In the genomic region with DNA sequence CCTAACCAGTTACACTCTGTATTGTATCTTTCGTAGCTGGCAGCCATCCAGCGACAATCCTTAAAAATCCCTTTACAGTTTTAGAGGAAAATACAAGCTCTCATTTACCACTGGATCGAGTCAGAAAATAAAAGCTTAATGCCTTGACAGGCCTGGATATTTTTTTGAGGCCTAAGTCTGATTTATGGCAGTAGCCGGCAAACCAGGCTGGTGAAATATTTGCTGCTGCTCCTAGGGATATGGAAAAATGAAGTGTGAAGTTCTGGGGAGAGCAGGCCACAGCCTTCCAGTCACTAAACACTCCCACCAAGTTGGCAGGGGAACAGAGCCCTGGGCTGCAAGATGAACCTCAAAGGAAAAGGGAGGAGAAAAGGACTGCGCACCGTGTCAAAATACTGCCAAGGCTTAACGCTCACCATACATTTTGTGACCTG, we compare ENCODE assay signal across 12 cellular contexts.
DNase-seq lines count a peak whose midpoint lies in the region; ATAC-seq and TF ChIP-seq lines count a peak whose summit lies in the region.
"Had no signal": no experiment of that assay in that cellular context is flagged by ENCODE, and none has a peak within 500 bp of the region (broad histone marks: within the 10 kb centered on the region; RNA-seq: fewer than 3 reads in every experiment).

No MANE protein-coding gene starts in this region.

- H3K36me3 ChIP-seq in gastroesophageal sphincter (no peaks in the 10 kb centered on the region), stomach smooth muscle (ENCODE audit: control insufficient read depth in 2 of 2, insufficient read depth in 2 of 2, low read length in 2 of 2) (no peaks in the 10 kb centered on the region)
- H3K36me3 ChIP-seq: colonic mucosa, neutrophil had no signal

- H3K27ac ChIP-seq in gastroesophageal sphincter (peak overlapping the region in 3 of 4 donors; percentile 15 to 46 (median 36)), stomach smooth muscle (ENCODE audit: low read length) (peak overlapping the region; percentile 41)
- H3K27ac ChIP-seq: colonic mucosa, neutrophil had no signal

- no peak for TF ChIP-seq EP300 in gastroesophageal sphincter (IDR thresholded peaks at IDR 0.05)

- no peaks in the 10 kb centered on the region for H3K9me3 ChIP-seq in gastroesophageal sphincter
- no peaks in the 10 kb centered on the region for H3K9me3 ChIP-seq in stomach smooth muscle (ENCODE audit: control insufficient read depth in 2 of 2, low read length in 2 of 2)
- H3K9me3 ChIP-seq: colonic mucosa, neutrophil had no signal

- H3K4me1 Mint-ChIP-seq in activated CD4-positive, alpha-beta memory T cell treated with anti-CD3 and anti-CD28 coated beads for 36 hours (ENCODE audit: low read depth): peaks cover 94% of the 10 kb centered on the region
- peaks cover 72 to 92% (median 74%) of the 10 kb centered on the region in 3 donors for H3K4me1 Mint-ChIP-seq in T-cell

- peaks cover 2% of the 10 kb centered on the region for H3K36me3 Mint-ChIP-seq in activated CD4-positive, alpha-beta memory T cell treated with anti-CD3 and anti-CD28 coated beads for 36 hours
- no peaks in the 10 kb centered on the region for H3K36me3 Mint-ChIP-seq in T-cell

- no peak for TF ChIP-seq CTCF in gastroesophageal sphincter (IDR thresholded peaks at IDR 0.05)

- H3K4me3 ChIP-seq in gastroesophageal sphincter (no peak overlapping the region), stomach smooth muscle (ENCODE audit: low read length in 2 of 2) (no peak overlapping the region)
- H3K4me3 ChIP-seq: colonic mucosa had no signal

- POLR2A ChIA-PET in HEK293T (lab: Yijun Ruan, JAX) (no interaction called here), T-cell (lab: Charles Lee) (interaction anchor here (0.5 to 0.6 kb wide), 2 partner anchors 61 to 192 kb away, joined by 3 read pairs; no protein-coding TSS in a partner anchor)
- POLR2A ChIA-PET in activated CD4-positive, alpha-beta memory T cell treated with anti-CD3 and anti-CD28 coated beads for 36 hours (lab: Charles Lee): no interaction called here

- H3K4me1 ChIP-seq in gastroesophageal sphincter (peaks cover 0 to 22% (median 12%) of the 10 kb centered on the region in 3 donors), stomach smooth muscle (ENCODE audit: control insufficient read depth, insufficient read depth, low read length) (peaks cover 12% of the 10 kb centered on the region)
- H3K4me1 ChIP-seq: colonic mucosa had no signal

- no peaks in the 10 kb centered on the region for H3K27me3 Mint-ChIP-seq in activated CD4-positive, alpha-beta memory T cell treated with anti-CD3 and anti-CD28 coated beads for 36 hours
- no peaks in the 10 kb centered on the region for H3K27me3 Mint-ChIP-seq in T-cell
- H3K27me3 Mint-ChIP-seq: activated CD8-positive, alpha-beta memory T cell treated with anti-CD3 and anti-CD28 coated beads, Interleukin-2, amount 10 ng/mL, durations not matched to agents 7 days and 5 days had no signal

- ATAC-seq in gastroesophageal sphincter (no peak), T-cell (replicated peaks in 1 of 4) (no peak)
- ATAC-seq: activated CD8-positive, alpha-beta memory T cell treated with anti-CD3 and anti-CD28 coated beads, Interleukin-2, amount 10 ng/mL, durations not matched to agents 7 days and 5 days; Right ventricle myocardium inferior had no signal

- no peak for TF ChIP-seq POLR2A in gastroesophageal sphincter (IDR thresholded peaks at IDR 0.05)

- no peaks in the 10 kb centered on the region for H3K9me3 Mint-ChIP-seq in activated CD4-positive, alpha-beta memory T cell treated with anti-CD3 and anti-CD28 coated beads for 36 hours
- no peaks in the 10 kb centered on the region for H3K9me3 Mint-ChIP-seq in T-cell

- no peak overlapping the region for H3K4me3 Mint-ChIP-seq in activated CD4-positive, alpha-beta memory T cell treated with anti-CD3 and anti-CD28 coated beads for 36 hours
- no peak overlapping the region for H3K4me3 Mint-ChIP-seq in T-cell
- H3K4me3 Mint-ChIP-seq: activated CD8-positive, alpha-beta memory T cell treated with anti-CD3 and anti-CD28 coated beads, Interleukin-2, amount 10 ng/mL, durations not matched to agents 7 days and 5 days had no signal

- intact Hi-C loops in activated CD4-positive, alpha-beta memory T cell treated with anti-CD3 and anti-CD28 coated beads for 36 hours (cut with micrococcal nuclease): loop anchor here (1.0 to 10.0 kb wide), 4 partner anchors 34 to 426 kb away; no protein-coding TSS in a partner anchor

- H3K27ac Mint-ChIP-seq in activated CD4-positive, alpha-beta memory T cell treated with anti-CD3 and anti-CD28 coated beads for 36 hours: peak overlapping the region; percentile 53
- H3K27ac Mint-ChIP-seq in T-cell: peak overlapping the region in 1 of 2 donors; percentile 8

- H3K9ac ChIP-seq in stomach smooth muscle (ENCODE audit: low read length in 2 of 2): peak overlapping the region; percentile 57 to 58

- DNase-seq in HEK293T (ENCODE audit: extremely low spot score): peak; percentile 23
- no peak for DNase-seq in activated CD4-positive, alpha-beta memory T cell treated with anti-CD3 and anti-CD28 coated beads for 36 hours
- DNase-seq in RKO (ENCODE audit: low spot score): no peak
- DNase-seq in T-cell: no peak
- DNase-seq in NCI-H1694 treated with DMSO at 0.1 percent for 48 hours (lab: John Stamatoyannopoulos, UW): no peak
- DNase-seq: activated CD8-positive, alpha-beta memory T cell treated with anti-CD3 and anti-CD28 coated beads, Interleukin-2, amount 10 ng/mL, durations not matched to agents 7 days and 5 days; colonic mucosa; NCI-H2081 treated with DMSO at 0.1 percent for 48 hours had no signal

- H3K27me3 ChIP-seq in gastroesophageal sphincter (peaks cover 10% of the 10 kb centered on the region), stomach smooth muscle (ENCODE audit: control insufficient read depth in 1 of 2, insufficient read depth in 2 of 2, low read length in 2 of 2) (no peaks in the 10 kb centered on the region)
- H3K27me3 ChIP-seq: colonic mucosa, neutrophil had no signal

- CTCF ChIA-PET in HEK293T (lab: Yijun Ruan, JAX): interaction anchor here (0.7 kb wide), 1 partner anchor 46 kb away, joined by 3 read pairs; no protein-coding TSS in a partner anchor
- CTCF ChIA-PET in activated CD4-positive, alpha-beta memory T cell treated with anti-CD3 and anti-CD28 coated beads for 36 hours (lab: Charles Lee): interaction anchor here (1.8 kb wide), 1 partner anchor 332 kb away, joined by 4 read pairs; no protein-coding TSS in a partner anchor
- CTCF ChIA-PET in T-cell (lab: Charles Lee): interaction anchor here in 1 of 2 donors (0.7 kb wide), 1 partner anchor 486 kb away, joined by 3 read pairs; no protein-coding TSS in a partner anchor

- WGBS in gastroesophageal sphincter (ENCODE audit: low coverage in 1 of 2), 2 donors: 19 to 23% methylated on average over 5 to 7 of the region's 7 CpGs

TF ChIP-seq in HEK293T, 16 proteins besides CTCF, POLR2A, EP300 and RAD21:
- TF ChIP-seq, protein P1, sequence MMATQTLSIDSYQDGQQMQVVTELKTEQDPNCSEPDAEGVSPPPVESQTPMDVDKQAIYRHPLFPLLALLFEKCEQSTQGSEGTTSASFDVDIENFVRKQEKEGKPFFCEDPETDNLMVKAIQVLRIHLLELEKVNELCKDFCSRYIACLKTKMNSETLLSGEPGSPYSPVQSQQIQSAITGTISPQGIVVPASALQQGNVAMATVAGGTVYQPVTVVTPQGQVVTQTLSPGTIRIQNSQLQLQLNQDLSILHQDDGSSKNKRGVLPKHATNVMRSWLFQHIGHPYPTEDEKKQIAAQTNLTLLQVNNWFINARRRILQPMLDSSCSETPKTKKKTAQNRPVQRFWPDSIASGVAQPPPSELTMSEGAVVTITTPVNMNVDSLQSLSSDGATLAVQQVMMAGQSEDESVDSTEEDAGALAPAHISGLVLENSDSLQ (IDR thresholded peaks at IDR 0.05): peak; percentile 54; the same call in 1 of the 2 replicates
- no peak for TF ChIP-seq HDGF (IDR thresholded peaks at IDR 0.05; ENCODE audit: borderline replicate concordance)

Comparison
In these comparisons a context has a peak if more than half of its experiments do, and no peak if none do; other contexts are left out.
1. POLR2A ChIA-PET loops: an anchor here in T-cell (0.5 to 0.6 kb wide); none called in HEK293T and activated CD4-positive, alpha-beta memory T cell treated with anti-CD3 and anti-CD28 coated beads for 36 hours.